Comparison of ENCODE assay signal across 8 cellular contexts in genomic region chr1:167220537-167221125, GRCh38.
A peak's percentile ranks its signal among the peaks of the same experiment; 100 is the strongest.
DNase-seq lines count a peak whose midpoint lies in the region; ATAC-seq and FAIRE-seq lines count a peak whose summit lies in the region.

TSS of gene POU2F1 (plus strand) at chr1:167220886. CDS start at chr1:167220898, 12 bp downstream.

- peak within 1 kb of the TSS; percentile 91 for H3K4me2 ChIP-seq in BLaER1

- peak; percentile 56 for ATAC-seq in HG03460 (IDR thresholded peaks at IDR 0.05; ENCODE audit: unreplicated experiment)

- H4K20me1 ChIP-seq in BLaER1: peaks cover 24% of the 10 kb centered on the region; the same call in 1 of the 2 replicates

- no peaks in the 10 kb centered on the region for H3K36me3 ChIP-seq in BLaER1

- peak; percentile 14 for FAIRE-seq in colon (lab: Jason Lieb, UNC)

- peaks cover 32% of the 10 kb centered on the region for H3K4me1 ChIP-seq in BLaER1

- H3K9me3 ChIP-seq in BLaER1: peaks cover 8% of the 10 kb centered on the region

- no peaks in the 10 kb centered on the region for H3K27me3 ChIP-seq in BLaER1
- no peaks in the 10 kb centered on the region for H3K27me3 ChIP-seq in layer of hippocampus (ENCODE audit: control insufficient read depth, insufficient read depth, low read length)

- H3K4me3 ChIP-seq in BLaER1: peak within 1 kb of the TSS; percentile 90

- H3K27ac ChIP-seq in BLaER1: peak within 1 kb of the TSS; percentile 92
- peak within 1 kb of the TSS; percentile 90 for H3K27ac ChIP-seq in layer of hippocampus (ENCODE audit: low read depth, low read length)

- DNase-seq in GM19240 (ENCODE audit: insufficient read length, low spot score) (peak; percentile 59), NCI-H524 treated with DMSO at 0.1 percent for 48 hours (lab: John Stamatoyannopoulos, UW) (peak; percentile 88)
- DNase-seq in activated CD4-positive, alpha-beta T cell treated with anti-CD3 and anti-CD28 coated beads for 48 hours: peak; percentile 99
- DNase-seq in stimulated activated CD4-positive, alpha-beta T cell treated with anti-CD3 and anti-CD28 coated beads, Interleukin-1b, Interleukin-23, amount 100 ng/mL, for 4 hours (ENCODE audit: low read depth in 2 of 2): peak; percentile 98 to 99

- peak within 1 kb of the TSS; percentile 92 for H3K9ac ChIP-seq in BLaER1

Comparison
In these comparisons a context has a peak if more than half of its experiments do, and no peak if none do; other contexts are left out.
1. Peak in every context shown above with its lines: DNase-seq, ATAC-seq, H3K4me3 ChIP-seq and H3K27ac ChIP-seq.